ENCODE assay signal across 15 cellular contexts in genomic region chr10:100858258-100858657, GRCh38. TPM values are rescaled to one million over a fixed set of nuclear protein-coding genes. Genes with fewer than 3 reads are reported as not detected.
DNase-seq lines count a peak whose midpoint lies in the region; ATAC-seq and TF ChIP-seq lines count a peak whose summit lies in the region.
"Had no signal": no experiment of that assay in that cellular context is flagged by ENCODE, and none has a peak within 500 bp of the region (broad histone marks: within the 10 kb centered on the region; RNA-seq: fewer than 3 reads in every experiment).

No MANE protein-coding gene starts in this region.

- H3K9me3 ChIP-seq in neural cell (ENCODE audit: low read length) = no peaks in the 10 kb centered on the region

- intact Hi-C loops in natural killer cell (cut with micrococcal nuclease) = no loop called here

- no peaks in the 10 kb centered on the region for H4K20me1 ChIP-seq in neural cell (ENCODE audit: insufficient read depth)
- H4K20me1 ChIP-seq: BLaER1 had no signal

- no peaks in the 10 kb centered on the region for H3K9me2 ChIP-seq in neural cell (ENCODE audit: insufficient read depth, low read length)

- H3K27ac ChIP-seq in neural cell (ENCODE audit: low read length) = no peak overlapping the region
- H3K27ac ChIP-seq: BLaER1 had no signal

- no peaks in the 10 kb centered on the region for H3F3A ChIP-seq in neural cell (ENCODE audit: insufficient read depth, low read length, poor library complexity, severe bottlenecking)

- DNase-seq in natural killer cell treated with Interleukin-12 subunit alpha and Interleukin-12 subunit beta and Interleukin-15 and Interleukin-18, amount 100 ng/mL, for 72 hours (ENCODE audit: low spot score) = peak; percentile 41
- DNase-seq in natural killer cell = no peak
- DNase-seq in COR-L47 (lab: John Stamatoyannopoulos, UW) = no peak
- no peak for DNase-seq in SIG-M5 (lab: John Stamatoyannopoulos, UW)
- DNase-seq: 8988T; CD8-positive, alpha-beta T cell; DMS153; DMS79; GF-D8; GOT3; H9 had no signal

- no peak overlapping the region for H3K27ac Mint-ChIP-seq in natural killer cell treated with Interleukin-12 subunit alpha and Interleukin-12 subunit beta and Interleukin-15 and Interleukin-18, amount 100 ng/mL, for 72 hours
- H3K27ac Mint-ChIP-seq in natural killer cell (no peak overlapping the region), brain (peak overlapping the region in 3 of 5 experiments; percentile 80 to 95 (median 94))
- H3K27ac Mint-ChIP-seq: CD8-positive, alpha-beta T cell; H9 had no signal

- H2AFZ ChIP-seq in neural cell (ENCODE audit: low read depth, low read length) = no peak overlapping the region

- no peak for TF ChIP-seq CTCF in natural killer cell (IDR thresholded peaks at IDR 0.05)
- TF ChIP-seq CTCF in brain (conservative IDR thresholded peaks at IDR 0.05) = no peak
- TF ChIP-seq CTCF in neural cell (IDR thresholded peaks at IDR 0.05; ENCODE audit: poor library complexity, severe bottlenecking) = no peak

- no peaks in the 10 kb centered on the region for H3K36me3 Mint-ChIP-seq in natural killer cell treated with Interleukin-12 subunit alpha and Interleukin-12 subunit beta and Interleukin-15 and Interleukin-18, amount 100 ng/mL, for 72 hours
- H3K36me3 Mint-ChIP-seq in natural killer cell = no peaks in the 10 kb centered on the region
- no peaks in the 10 kb centered on the region for H3K36me3 Mint-ChIP-seq in brain
- H3K36me3 Mint-ChIP-seq: CD8-positive, alpha-beta T cell had no signal

- no peak for TF ChIP-seq RAD21 in neural cell (conservative IDR thresholded peaks at IDR 0.05)

- H3K36me3 ChIP-seq in neural cell (ENCODE audit: insufficient read depth, low read length) = no peaks in the 10 kb centered on the region
- H3K36me3 ChIP-seq: BLaER1 had no signal

- H3K4me3 ChIP-seq in neural cell (ENCODE audit: low read length) = peak overlapping the region; percentile 44
- H3K4me3 ChIP-seq: BLaER1 had no signal

- no peak overlapping the region for H3K4me3 Mint-ChIP-seq in natural killer cell treated with Interleukin-12 subunit alpha and Interleukin-12 subunit beta and Interleukin-15 and Interleukin-18, amount 100 ng/mL, for 72 hours
- no peak overlapping the region for H3K4me3 Mint-ChIP-seq in natural killer cell
- no peak overlapping the region for H3K4me3 Mint-ChIP-seq in brain
- H3K4me3 Mint-ChIP-seq: CD8-positive, alpha-beta T cell; H9 had no signal

- TF ChIP-seq EP300 in neural cell (conservative IDR thresholded peaks at IDR 0.05; ENCODE audit: poor library complexity, severe bottlenecking) = no peak

- no peak for ATAC-seq in natural killer cell treated with Interleukin-12 subunit alpha and Interleukin-12 subunit beta and Interleukin-15 and Interleukin-18, amount 100 ng/mL, for 72 hours
- no peak for ATAC-seq in natural killer cell
- no peak for ATAC-seq in HG02885 (IDR thresholded peaks at IDR 0.05; ENCODE audit: poor library complexity, unreplicated experiment)
- ATAC-seq: CD8-positive, alpha-beta T cell had no signal

- H3K9ac ChIP-seq in neural cell (ENCODE audit: low read length) = no peak overlapping the region
- H3K9ac ChIP-seq: BLaER1 had no signal

- H3K79me2 ChIP-seq in neural cell (replicated peaks; ENCODE audit: insufficient read depth, low read length) = no peaks in the 10 kb centered on the region

- H3K27me3 ChIP-seq in neural cell (ENCODE audit: insufficient read depth, low read depth, low read length) = peaks cover 43% of the 10 kb centered on the region
- H3K27me3 ChIP-seq: BLaER1 had no signal

- H3K27me3 Mint-ChIP-seq in natural killer cell treated with Interleukin-12 subunit alpha and Interleukin-12 subunit beta and Interleukin-15 and Interleukin-18, amount 100 ng/mL, for 72 hours = peaks cover 42 to 67% of the 10 kb centered on the region in 2 donors
- H3K27me3 Mint-ChIP-seq in natural killer cell (ENCODE audit: low read depth in 2 of 2) = peaks cover 39 to 53% of the 10 kb centered on the region in 2 donors
- H3K27me3 Mint-ChIP-seq in brain = peaks cover 82% of the 10 kb centered on the region

- no peaks in the 10 kb centered on the region for H3K4me1 Mint-ChIP-seq in natural killer cell treated with Interleukin-12 subunit alpha and Interleukin-12 subunit beta and Interleukin-15 and Interleukin-18, amount 100 ng/mL, for 72 hours (ENCODE audit: low read depth in 2 of 2)
- H3K4me1 Mint-ChIP-seq in natural killer cell (no peaks in the 10 kb centered on the region), brain (peaks cover 17% of the 10 kb centered on the region)

- no peaks in the 10 kb centered on the region for H3K9me3 Mint-ChIP-seq in natural killer cell treated with Interleukin-12 subunit alpha and Interleukin-12 subunit beta and Interleukin-15 and Interleukin-18, amount 100 ng/mL, for 72 hours
- H3K9me3 Mint-ChIP-seq in natural killer cell (no peaks in the 10 kb centered on the region), brain (peaks cover 3 to 18% (median 11%) of the 10 kb centered on the region in 5 experiments)
- H3K9me3 Mint-ChIP-seq: CD8-positive, alpha-beta T cell; H9 had no signal

- no peak overlapping the region for H3K4me2 ChIP-seq in neural cell (ENCODE audit: low read length)
- H3K4me2 ChIP-seq: BLaER1 had no signal

TF ChIP-seq in neural cell, 6 proteins besides CTCF, POLR2A, EP300 and RAD21:
- TF ChIP-seq SMC3 (conservative IDR thresholded peaks at IDR 0.05; ENCODE audit: poor library complexity) (no peak), MXI1 (conservative IDR thresholded peaks at IDR 0.05; ENCODE audit: poor library complexity, severe bottlenecking) (no peak), REST (IDR thresholded peaks at IDR 0.05; ENCODE audit: borderline replicate concordance) (no peak), TAF1 (IDR thresholded peaks at IDR 0.05; ENCODE audit: low read depth) (no peak), POLR2AphosphoS5 (IDR thresholded peaks at IDR 0.05) (no peak), EZH2 (IDR thresholded peaks at IDR 0.05; ENCODE audit: borderline replicate concordance, insufficient read depth, low read length, poor library complexity, severe bottlenecking) (no peak)

RNA-seq across cellular contexts. Expression of gene SLF2, which starts 54.5 kb away (rescaled TPM):
- 10 to 100 TPM; 27.8 to 44.3 TPM for total RNA-seq in natural killer cell treated with Interleukin-12 subunit alpha and Interleukin-12 subunit beta and Interleukin-15 and Interleukin-18, amount 100 ng/mL, for 72 hours
- total RNA-seq in natural killer cell = 10 to 100 TPM; 24.2 to 35.4 (median 30.9) TPM
- polyA plus RNA-seq in brain (ENCODE audit: insufficient read depth, low read depth, low replicate concordance) (6.9 TPM), neural cell (40.4 and 43.0 TPM in 2 replicates)
- polyA minus RNA-seq in neural cell = 89.6 and 99.9 TPM in 2 replicates

Comparison
In these comparisons a context has a peak if more than half of its experiments do, and no peak if none do; other contexts are left out.
1. H3K27ac Mint-ChIP-seq: peak in brain (3 of 5); none in natural killer cell treated with Interleukin-12 subunit alpha and Interleukin-12 subunit beta and Interleukin-15 and Interleukin-18, amount 100 ng/mL, for 72 hours (0 of 2) and natural killer cell (0 of 2).